8 cellular contexts compared by ENCODE assay signal in genomic region chr5:37837101-37838032, GRCh38. TPM values are rescaled to one million over a fixed set of nuclear protein-coding genes. Genes with fewer than 3 reads are reported as not detected.
DNase-seq lines count a peak whose midpoint lies in the region; ATAC-seq and TF ChIP-seq lines count a peak whose summit lies in the region.

No MANE protein-coding gene starts in this region.

- no peak overlapping the region for H4K91ac ChIP-seq in neuronal stem cell (ENCODE audit: low read depth, low read length, poor library complexity)

- peak overlapping the region; percentile 80 for H3K9ac ChIP-seq in neuronal stem cell (ENCODE audit: low read depth, low read length, poor library complexity)

- H2BK5ac ChIP-seq in neuronal stem cell (ENCODE audit: low read length): no peak overlapping the region

- peak overlapping the region; percentile 56 for H3K4me3 Mint-ChIP-seq in activated T-cell treated with anti-CD3 and anti-CD28 coated beads, Interleukin-2, amount 50 U/mL, for 24 hours

- H2BK15ac ChIP-seq in neuronal stem cell (ENCODE audit: low read length): peak overlapping the region; percentile 30

- H3K23ac ChIP-seq in neuronal stem cell (ENCODE audit: low read depth, low read length, poor library complexity): peak overlapping the region; percentile 90

- no peak overlapping the region for H2BK120ac ChIP-seq in neuronal stem cell (ENCODE audit: low read depth, low read length)

- H3K14ac ChIP-seq in neuronal stem cell (ENCODE audit: low read length): no peak overlapping the region

- H3K4me2 ChIP-seq in neuronal stem cell (ENCODE audit: insufficient read depth, low read length, poor library complexity, severe bottlenecking): peak overlapping the region; percentile 94

- peak overlapping the region; percentile 18 for H2BK12ac ChIP-seq in neuronal stem cell (ENCODE audit: low read length)

- H3K36me3 ChIP-seq in ACC112 (ENCODE audit: insufficient read depth, low read length) (no peaks in the 10 kb centered on the region), neuronal stem cell (replicated peaks in 1 of 2; ENCODE audit: control insufficient read depth in 2 of 2, insufficient read depth in 2 of 2, low read length in 2 of 2) (no peaks in the 10 kb centered on the region), thoracic aorta (no peaks in the 10 kb centered on the region)

- no peaks in the 10 kb centered on the region for H3K79me2 ChIP-seq in ACC112 (ENCODE audit: control insufficient read depth, insufficient read depth, low read length, unreplicated experiment)

- peaks cover 3 to 8% of the 10 kb centered on the region in 2 donors for H3K9me3 ChIP-seq in neuronal stem cell (replicated peaks in 1 of 2; ENCODE audit: control insufficient read depth in 2 of 2, insufficient read depth in 1 of 2, low read depth in 1 of 2, low read length in 2 of 2)
- H3K9me3 ChIP-seq in thoracic aorta: no peaks in the 10 kb centered on the region

- H3K4me1 Mint-ChIP-seq in activated T-cell treated with anti-CD3 and anti-CD28 coated beads, Interleukin-2, amount 50 U/mL, for 24 hours (ENCODE audit: low read depth): peaks cover 36% of the 10 kb centered on the region

- no peaks in the 10 kb centered on the region for H3K9me3 Mint-ChIP-seq in activated T-cell treated with anti-CD3 and anti-CD28 coated beads, Interleukin-2, amount 50 U/mL, for 24 hours

- no peak overlapping the region for H3K27ac Mint-ChIP-seq in activated T-cell treated with anti-CD3 and anti-CD28 coated beads, Interleukin-2, amount 50 U/mL, for 24 hours

- H3K4me3 ChIP-seq in ACC112 (ENCODE audit: low read depth, low read length) (peak overlapping the region; percentile 77), neuronal stem cell (ENCODE audit: low read length in 2 of 2) (peak overlapping the region in 1 of 2 donors; percentile 72), thoracic aorta (peak overlapping the region; percentile 73)

- H2AK5ac ChIP-seq in neuronal stem cell (ENCODE audit: low read depth, low read length): no peak overlapping the region

- no peak overlapping the region for H4K8ac ChIP-seq in neuronal stem cell (ENCODE audit: low read depth, low read length)

- H3K27me3 ChIP-seq in ACC112 (ENCODE audit: insufficient read depth, low read length) (peaks cover 88% of the 10 kb centered on the region), neuronal stem cell (ENCODE audit: control insufficient read depth in 3 of 3, insufficient read depth in 3 of 3, low read depth in 1 of 3, low read length in 3 of 3) (peaks cover 38 to 99% (median 83%) of the 10 kb centered on the region in 3 experiments), thoracic aorta (replicated peaks; ENCODE audit: insufficient read depth) (peaks cover 9% of the 10 kb centered on the region)

- WGBS in neuronal stem cell (ENCODE audit: extremely low coverage in 2 of 2, insufficient read length in 2 of 2, insufficient replicate concordance in 1 of 2), 2 donors: no CpG with 5 or more reads among the region's 60 CpGs

- peaks cover 87% of the 10 kb centered on the region for H3K27me3 Mint-ChIP-seq in activated T-cell treated with anti-CD3 and anti-CD28 coated beads, Interleukin-2, amount 50 U/mL, for 24 hours

- H3K79me1 ChIP-seq in neuronal stem cell (ENCODE audit: low read depth, low read length): no peaks in the 10 kb centered on the region

- ATAC-seq in GM18511 (IDR thresholded peaks at IDR 0.05; ENCODE audit: unreplicated experiment) (peak; percentile 69), HG03066 (IDR thresholded peaks at IDR 0.05; ENCODE audit: low read depth, unreplicated experiment) (peak; percentile 53), thoracic aorta (ENCODE audit: insufficient number of reproducible peaks, low FRiP score, low read depth) (peak; percentile 42)

- H3K18ac ChIP-seq in neuronal stem cell (ENCODE audit: low read length): peak overlapping the region; percentile 81

- H3K27ac ChIP-seq in ACC112 (ENCODE audit: low read depth, low read length) (no peak overlapping the region), neuronal stem cell (replicated peaks; ENCODE audit: low read length) (no peak overlapping the region), thoracic aorta (no peak overlapping the region)

- peak; percentile 57 for DNase-seq in NCI-H524 treated with DMSO at 0.1 percent for 48 hours (lab: John Stamatoyannopoulos, UW)
- DNase-seq in activated T-cell treated with anti-CD3 and anti-CD28 coated beads, Interleukin-2, amount 50 U/mL, for 24 hours: peak; percentile 80
- peak; percentile 77 for DNase-seq in foreskin melanocyte
- DNase-seq in neuronal stem cell (ENCODE audit: low spot score): peak; percentile 65
- DNase-seq in thoracic aorta (ENCODE audit: low spot score): no peak

- H3K4me1 ChIP-seq in ACC112 (ENCODE audit: control insufficient read depth, insufficient read depth, low read length, unreplicated experiment) (peaks cover 4% of the 10 kb centered on the region), neuronal stem cell (ENCODE audit: control insufficient read depth in 2 of 2, insufficient read depth in 1 of 2, low read depth in 1 of 2, low read length in 2 of 2) (peaks cover 13 to 14% of the 10 kb centered on the region in 2 donors), thoracic aorta (ENCODE audit: control insufficient read depth in 1 of 2, low read depth in 2 of 2) (peaks cover 29 to 62% of the 10 kb centered on the region in 2 donors)

- TF ChIP-seq CTCF in thoracic aorta (IDR thresholded peaks at IDR 0.05): peak; percentile 79

- no peak overlapping the region for H3K4ac ChIP-seq in neuronal stem cell (ENCODE audit: low read length)

- H3K36me3 Mint-ChIP-seq in activated T-cell treated with anti-CD3 and anti-CD28 coated beads, Interleukin-2, amount 50 U/mL, for 24 hours (ENCODE audit: low read depth): no peaks in the 10 kb centered on the region

- H2AFZ ChIP-seq in ACC112 (ENCODE audit: low read length, unreplicated experiment) (peak overlapping the region; percentile 88), neuronal stem cell (ENCODE audit: low read length) (peak overlapping the region; percentile 86)

RNA-seq across cellular contexts. Expression of gene GDNF, which starts 2.5 kb away (rescaled TPM):
- polyA plus RNA-seq in neuronal stem cell (2013, experiment 1 of 2): 0.15 TPM
- polyA plus RNA-seq in neuronal stem cell (2013, experiment 2 of 2): 0.12 TPM
- total RNA-seq in thoracic aorta: 1 to 10 TPM in 1 of 2 donors, not detected in 1; 1.3 TPM
